Comparison of ENCODE assay signal across 8 cellular contexts in genomic region chr3:112074616-112075497, GRCh38. TPM values are rescaled to one million over a fixed set of nuclear protein-coding genes. Genes with fewer than 3 reads are reported as not detected.
DNase-seq lines count a peak whose midpoint lies in the region; ATAC-seq and TF ChIP-seq lines count a peak whose summit lies in the region.

No MANE protein-coding gene starts in this region.

- peak overlapping the region; percentile 75 for H3K4me2 ChIP-seq in mammary epithelial cell (ENCODE audit: insufficient read depth, low read depth, low read length)

- H3K27ac ChIP-seq in Peyer's patch = peak overlapping the region in 3 of 4 donors; percentile 42 to 78 (median 69)
- peak overlapping the region; percentile 100 for H3K27ac ChIP-seq in mammary epithelial cell (ENCODE audit: insufficient read depth, low read depth, low read length)
- H3K27ac ChIP-seq in naive thymus-derived CD4-positive, alpha-beta T cell (ENCODE audit: low read depth, low read length) = peak overlapping the region; percentile 32

- H4K20me1 ChIP-seq in mammary epithelial cell (ENCODE audit: insufficient read depth, low read length) = no peaks in the 10 kb centered on the region

- H3K27me3 ChIP-seq in Peyer's patch = no peaks in the 10 kb centered on the region
- no peaks in the 10 kb centered on the region for H3K27me3 ChIP-seq in mammary epithelial cell (ENCODE audit: insufficient read depth, low read length)
- H3K27me3 ChIP-seq in naive thymus-derived CD4-positive, alpha-beta T cell (ENCODE audit: control insufficient read depth in 2 of 2, insufficient read depth in 2 of 2, low read length in 2 of 2) = no peaks in the 10 kb centered on the region

- peaks cover 0 to 15% (median 6%) of the 10 kb centered on the region in 11 donors for H3K9me3 Mint-ChIP-seq in naive thymus-derived CD4-positive, alpha-beta T cell

- peaks cover 0 to 3% (median 0%) of the 10 kb centered on the region in 5 donors for H3K27me3 Mint-ChIP-seq in naive thymus-derived CD4-positive, alpha-beta T cell

- H3K9me3 ChIP-seq in Peyer's patch (no peaks in the 10 kb centered on the region), mammary epithelial cell (replicated peaks; ENCODE audit: insufficient read depth, low read length) (no peaks in the 10 kb centered on the region)
- H3K9me3 ChIP-seq in naive thymus-derived CD4-positive, alpha-beta T cell (ENCODE audit: control insufficient read depth in 2 of 3, low read length in 3 of 3) = no peaks in the 10 kb centered on the region

- H3K79me2 ChIP-seq in mammary epithelial cell (ENCODE audit: insufficient read depth, low read length) = no peaks in the 10 kb centered on the region

- peak overlapping the region; percentile 32 to 76 (median 56) for H3K4me3 Mint-ChIP-seq in naive thymus-derived CD4-positive, alpha-beta T cell

- H3K4me1 Mint-ChIP-seq in naive thymus-derived CD4-positive, alpha-beta T cell = peaks cover 17 to 57% (median 52%) of the 10 kb centered on the region in 7 donors

- peak; percentile 80 for DNase-seq in AG04449 (ENCODE audit: low read depth, low spot score)
- peak in 2 of 3 donors; percentile 72 to 74 for DNase-seq in Peyer's patch
- DNase-seq in mammary epithelial cell = peak; percentile 100
- DNase-seq in naive thymus-derived CD4-positive, alpha-beta T cell = peak in 8 of 9 donors; percentile 29 to 60 (median 52)
- no peak for DNase-seq in NOMO-1 (lab: John Stamatoyannopoulos, UW; ENCODE audit: unreplicated experiment in 2 of 2)

- dilution Hi-C loops in mammary epithelial cell (cut with HindIII; ENCODE audit: low sequenced_read_pairs) = no loop called here

- H3K4me3 ChIP-seq in AG04449 (ENCODE audit: low read depth, low read length) (peak overlapping the region; percentile 10; the same call in 1 of the 2 replicates), Peyer's patch (peak overlapping the region in 1 of 4 donors; percentile 30), mammary epithelial cell (replicated peaks in 1 of 3; ENCODE audit: insufficient read depth in 1 of 3, low read depth in 2 of 3, low read length in 3 of 3) (peak overlapping the region in 2 of 3 experiments; percentile 12 to 19)
- H3K4me3 ChIP-seq in naive thymus-derived CD4-positive, alpha-beta T cell (ENCODE audit: low read length) = no peak overlapping the region

- POLR2A ChIA-PET in AG04449 (lab: Yijun Ruan, JAX) = no interaction called here
- POLR2A ChIA-PET in naive thymus-derived CD4-positive, alpha-beta T cell (lab: Charles Lee) = interaction anchor here (1.5 kb wide), 1 partner anchor 95 kb away, joined by 3 read pairs; no protein-coding TSS in a partner anchor

- H3K4me1 ChIP-seq in Peyer's patch (peaks cover 0 to 18% (median 0%) of the 10 kb centered on the region in 4 donors), mammary epithelial cell (ENCODE audit: insufficient read depth, low read length) (peaks cover 20% of the 10 kb centered on the region)
- peaks cover 4 to 17% of the 10 kb centered on the region in 2 donors for H3K4me1 ChIP-seq in naive thymus-derived CD4-positive, alpha-beta T cell (ENCODE audit: control insufficient read depth in 2 of 2, insufficient read depth in 2 of 2, low read length in 2 of 2)

- peak overlapping the region; percentile 62 for H2AFZ ChIP-seq in mammary epithelial cell (ENCODE audit: low read depth, low read length)

- peak overlapping the region; percentile 92 for H3K9ac ChIP-seq in mammary epithelial cell (ENCODE audit: insufficient read depth, low read length)

- H3K36me3 Mint-ChIP-seq in naive thymus-derived CD4-positive, alpha-beta T cell = peaks cover 0 to 30% (median 5%) of the 10 kb centered on the region in 5 donors

- no peaks in the 10 kb centered on the region for H3K36me3 ChIP-seq in Peyer's patch
- H3K36me3 ChIP-seq in mammary epithelial cell (ENCODE audit: insufficient read depth, low read length) = no peaks in the 10 kb centered on the region
- H3K36me3 ChIP-seq in naive thymus-derived CD4-positive, alpha-beta T cell (ENCODE audit: control insufficient read depth in 2 of 3, insufficient read depth in 3 of 3, low read length in 3 of 3) = no peaks in the 10 kb centered on the region

- WGBS in mammary epithelial cell (ENCODE audit: low coverage, missing lambda C conversion rate) = 6% methylated on average over 6 of the region's 6 CpGs

- TF ChIP-seq CTCF in AG04449 (IDR thresholded peaks at IDR 0.05; ENCODE audit: insufficient read depth, low read length, missing control alignments) (no peak), Peyer's patch (IDR thresholded peaks at IDR 0.05) (peak in 2 of 6 experiments; percentile 25 to 31), mammary epithelial cell (conservative IDR thresholded peaks at IDR 0.05 in 1 of 2, IDR thresholded peaks at IDR 0.05 in 1 of 2; ENCODE audit: extremely low read depth in 1 of 2, insufficient read depth in 1 of 2, low read depth in 1 of 2, low read length in 2 of 2) (no peak)

- CTCF ChIA-PET in AG04449 (lab: Yijun Ruan, JAX) = no interaction called here
- CTCF ChIA-PET in mammary epithelial cell (lab: Charles Lee; ENCODE audit: low non-redundant PET) = interaction anchor here (0.8 kb wide), 1 partner anchor 36 kb away, joined by 5 read pairs; no protein-coding TSS in a partner anchor
- CTCF ChIA-PET in naive thymus-derived CD4-positive, alpha-beta T cell (lab: Charles Lee) = no interaction called here

- in situ Hi-C loops in mammary epithelial cell (cut with MboI; ENCODE audit: low sequenced_read_pairs in 2 of 2) = no loop called here

- peak; percentile 86 for ATAC-seq in GM18861 (IDR thresholded peaks at IDR 0.05; ENCODE audit: unreplicated experiment)
- ATAC-seq in HG03354 (IDR thresholded peaks at IDR 0.05; ENCODE audit: poor library complexity, severe bottlenecking, unreplicated experiment) = peak; percentile 88
- ATAC-seq in naive thymus-derived CD4-positive, alpha-beta T cell = peak; percentile 88
- ATAC-seq in HG03571 (IDR thresholded peaks at IDR 0.05; ENCODE audit: unreplicated experiment) = no peak

- BruUV-seq in mammary epithelial cell (replicated peaks; lab: Mats Ljungman, UMichigan) = no TSS peak

- H3K27ac Mint-ChIP-seq in naive thymus-derived CD4-positive, alpha-beta T cell = peak overlapping the region; percentile 72 to 95 (median 85)

- intact Hi-C loops in mammary epithelial cell (cut with micrococcal nuclease) = loop anchor here (1.0 to 10.0 kb wide), 6 partner anchors 11 to 340 kb away; partner anchors contain the start of gene C3orf52
- intact Hi-C loops in naive thymus-derived CD4-positive, alpha-beta T cell (cut with micrococcal nuclease) = loop anchor here (1.0 to 10.0 kb wide), 9 partner anchors 54 to 1460 kb away; partner anchors contain the start of genes BTLA (in 1 of the 2), CD96 (in 1 of the 2), NECTIN3 (in 1 of the 2) and SIDT1 (in 1 of the 2)

- TF ChIP-seq POLR2A in Peyer's patch (IDR thresholded peaks at IDR 0.05) = peak; percentile 3 to 50

RNA-seq across cellular contexts. Expression of gene C3orf52, which starts 11.3 kb away (rescaled TPM):
- 10 to 100 TPM; 13.2 to 31.0 (median 25.9) TPM for total RNA-seq in Peyer's patch
- total RNA-seq in mammary epithelial cell = 10 to 100 TPM; 15.4 to 16.8 TPM
- polyA plus RNA-seq in mammary epithelial cell = 6.7 TPM
- polyA minus RNA-seq in mammary epithelial cell = 6.3 TPM
- 10 to 100 TPM in 1 of 5 experiments, 1 to 10 TPM in 4; 1.2 to 12.3 (median 1.9) TPM for total RNA-seq in naive thymus-derived CD4-positive, alpha-beta T cell
- 1 to 10 TPM; 1.3 to 2.1 TPM for polyA plus RNA-seq in naive thymus-derived CD4-positive, alpha-beta T cell

RNA-seq across cellular contexts. Expression of gene TMPRSS7, which starts 40.3 kb away (rescaled TPM):
- total RNA-seq in Peyer's patch = not detected
- not detected for total RNA-seq in mammary epithelial cell
- 0.03 TPM for polyA plus RNA-seq in mammary epithelial cell
- polyA minus RNA-seq in mammary epithelial cell = not detected
- total RNA-seq in naive thymus-derived CD4-positive, alpha-beta T cell = not detected
- polyA plus RNA-seq in naive thymus-derived CD4-positive, alpha-beta T cell = under 1 TPM in 1 of 2 donors, not detected in 1; 0.09 TPM

RNA-seq across cellular contexts. Expression of gene GCSAM, which starts 58.2 kb away (rescaled TPM):
- total RNA-seq in Peyer's patch (1 to 10 TPM in 1 of 4 donors, under 1 TPM in 1, not detected in 2; 0.40 to 5.8 TPM), mammary epithelial cell (1 to 10 TPM; 1.5 to 2.2 TPM)
- 3.5 TPM for polyA plus RNA-seq in mammary epithelial cell
- polyA minus RNA-seq in mammary epithelial cell = 7.8 TPM
- 10 to 100 TPM in 4 of 5 experiments, 1 to 10 TPM in 1; 5.5 to 28.5 (median 18.5) TPM for total RNA-seq in naive thymus-derived CD4-positive, alpha-beta T cell
- polyA plus RNA-seq in naive thymus-derived CD4-positive, alpha-beta T cell = 10 to 100 TPM; 27.7 to 38.8 TPM

Comparison
In these comparisons a context has a peak if more than half of its experiments do, and no peak if none do; other contexts are left out.
1. DNase-seq: peak in AG04449 (single experiment), Peyer's patch (2 of 3), mammary epithelial cell (single experiment) and naive thymus-derived CD4-positive, alpha-beta T cell (8 of 9); none in NOMO-1 (0 of 2).
2. H3K27ac ChIP-seq: peak in every context shown above with its lines; median percentile 100 in mammary epithelial cell; 69 in Peyer's patch; 32 in naive thymus-derived CD4-positive, alpha-beta T cell.